In the genomic region with DNA sequence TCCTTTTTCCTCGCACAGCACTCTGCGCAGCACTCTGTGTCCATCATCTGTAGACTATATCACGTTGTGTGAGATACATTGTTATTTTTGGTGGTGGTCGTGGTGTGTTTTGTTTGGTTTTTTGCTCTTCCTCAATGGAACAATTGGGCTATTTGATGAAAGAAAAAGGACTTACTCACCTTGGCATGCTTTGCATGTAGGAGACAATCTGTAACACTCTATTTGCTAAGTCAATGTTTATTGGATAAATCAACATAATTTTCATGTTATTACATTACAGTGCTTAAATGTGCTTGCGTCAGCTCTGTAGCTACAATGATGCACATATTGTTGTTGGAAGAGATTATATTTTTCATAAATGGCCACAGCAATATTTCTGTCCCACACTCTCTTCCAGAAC, we compare ENCODE assay signal across 2 cellular contexts.
TF ChIP-seq lines count a peak whose summit lies in the region.

No MANE protein-coding gene starts in this region.

TF ChIP-seq in SK-N-SH, 30 proteins besides CTCF, POLR2A, EP300 and RAD21 (continued from another document):
- TF ChIP-seq, protein P1, sequence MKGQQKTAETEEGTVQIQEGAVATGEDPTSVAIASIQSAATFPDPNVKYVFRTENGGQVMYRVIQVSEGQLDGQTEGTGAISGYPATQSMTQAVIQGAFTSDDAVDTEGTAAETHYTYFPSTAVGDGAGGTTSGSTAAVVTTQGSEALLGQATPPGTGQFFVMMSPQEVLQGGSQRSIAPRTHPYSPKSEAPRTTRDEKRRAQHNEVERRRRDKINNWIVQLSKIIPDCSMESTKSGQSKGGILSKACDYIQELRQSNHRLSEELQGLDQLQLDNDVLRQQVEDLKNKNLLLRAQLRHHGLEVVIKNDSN (IDR thresholded peaks at IDR 0.05; ENCODE audit: borderline replicate concordance, low read depth): no peak
- TF ChIP-seq NFIC (IDR thresholded peaks at IDR 0.05; ENCODE audit: borderline replicate concordance) (no peak), JUND (IDR thresholded peaks at IDR 0.05) (no peak), TCF12 (IDR thresholded peaks at IDR 0.05) (no peak), GATA2 (CRISPR knock-in tag; IDR thresholded peaks at IDR 0.05) (no peak)
- TF ChIP-seq, protein P2, sequence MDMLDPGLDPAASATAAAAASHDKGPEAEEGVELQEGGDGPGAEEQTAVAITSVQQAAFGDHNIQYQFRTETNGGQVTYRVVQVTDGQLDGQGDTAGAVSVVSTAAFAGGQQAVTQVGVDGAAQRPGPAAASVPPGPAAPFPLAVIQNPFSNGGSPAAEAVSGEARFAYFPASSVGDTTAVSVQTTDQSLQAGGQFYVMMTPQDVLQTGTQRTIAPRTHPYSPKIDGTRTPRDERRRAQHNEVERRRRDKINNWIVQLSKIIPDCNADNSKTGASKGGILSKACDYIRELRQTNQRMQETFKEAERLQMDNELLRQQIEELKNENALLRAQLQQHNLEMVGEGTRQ (IDR thresholded peaks at IDR 0.05; ENCODE audit: borderline replicate concordance, low read depth, low read length): no peak
- TF ChIP-seq, protein P3, sequence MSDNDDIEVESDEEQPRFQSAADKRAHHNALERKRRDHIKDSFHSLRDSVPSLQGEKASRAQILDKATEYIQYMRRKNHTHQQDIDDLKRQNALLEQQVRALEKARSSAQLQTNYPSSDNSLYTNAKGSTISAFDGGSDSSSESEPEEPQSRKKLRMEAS (IDR thresholded peaks at IDR 0.05; ENCODE audit: low read depth): no peak
- TF ChIP-seq, protein P4, sequence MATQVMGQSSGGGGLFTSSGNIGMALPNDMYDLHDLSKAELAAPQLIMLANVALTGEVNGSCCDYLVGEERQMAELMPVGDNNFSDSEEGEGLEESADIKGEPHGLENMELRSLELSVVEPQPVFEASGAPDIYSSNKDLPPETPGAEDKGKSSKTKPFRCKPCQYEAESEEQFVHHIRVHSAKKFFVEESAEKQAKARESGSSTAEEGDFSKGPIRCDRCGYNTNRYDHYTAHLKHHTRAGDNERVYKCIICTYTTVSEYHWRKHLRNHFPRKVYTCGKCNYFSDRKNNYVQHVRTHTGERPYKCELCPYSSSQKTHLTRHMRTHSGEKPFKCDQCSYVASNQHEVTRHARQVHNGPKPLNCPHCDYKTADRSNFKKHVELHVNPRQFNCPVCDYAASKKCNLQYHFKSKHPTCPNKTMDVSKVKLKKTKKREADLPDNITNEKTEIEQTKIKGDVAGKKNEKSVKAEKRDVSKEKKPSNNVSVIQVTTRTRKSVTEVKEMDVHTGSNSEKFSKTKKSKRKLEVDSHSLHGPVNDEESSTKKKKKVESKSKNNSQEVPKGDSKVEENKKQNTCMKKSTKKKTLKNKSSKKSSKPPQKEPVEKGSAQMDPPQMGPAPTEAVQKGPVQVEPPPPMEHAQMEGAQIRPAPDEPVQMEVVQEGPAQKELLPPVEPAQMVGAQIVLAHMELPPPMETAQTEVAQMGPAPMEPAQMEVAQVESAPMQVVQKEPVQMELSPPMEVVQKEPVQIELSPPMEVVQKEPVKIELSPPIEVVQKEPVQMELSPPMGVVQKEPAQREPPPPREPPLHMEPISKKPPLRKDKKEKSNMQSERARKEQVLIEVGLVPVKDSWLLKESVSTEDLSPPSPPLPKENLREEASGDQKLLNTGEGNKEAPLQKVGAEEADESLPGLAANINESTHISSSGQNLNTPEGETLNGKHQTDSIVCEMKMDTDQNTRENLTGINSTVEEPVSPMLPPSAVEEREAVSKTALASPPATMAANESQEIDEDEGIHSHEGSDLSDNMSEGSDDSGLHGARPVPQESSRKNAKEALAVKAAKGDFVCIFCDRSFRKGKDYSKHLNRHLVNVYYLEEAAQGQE (IDR thresholded peaks at IDR 0.05; ENCODE audit: low read depth, low read length): no peak

TF ChIP-seq in SK-N-SH treated with all-trans-retinoic acid at 6 μM for 48 hours, 23 proteins besides CTCF, POLR2A, EP300 and RAD21 (continued from another document):
- TF ChIP-seq, protein P5, sequence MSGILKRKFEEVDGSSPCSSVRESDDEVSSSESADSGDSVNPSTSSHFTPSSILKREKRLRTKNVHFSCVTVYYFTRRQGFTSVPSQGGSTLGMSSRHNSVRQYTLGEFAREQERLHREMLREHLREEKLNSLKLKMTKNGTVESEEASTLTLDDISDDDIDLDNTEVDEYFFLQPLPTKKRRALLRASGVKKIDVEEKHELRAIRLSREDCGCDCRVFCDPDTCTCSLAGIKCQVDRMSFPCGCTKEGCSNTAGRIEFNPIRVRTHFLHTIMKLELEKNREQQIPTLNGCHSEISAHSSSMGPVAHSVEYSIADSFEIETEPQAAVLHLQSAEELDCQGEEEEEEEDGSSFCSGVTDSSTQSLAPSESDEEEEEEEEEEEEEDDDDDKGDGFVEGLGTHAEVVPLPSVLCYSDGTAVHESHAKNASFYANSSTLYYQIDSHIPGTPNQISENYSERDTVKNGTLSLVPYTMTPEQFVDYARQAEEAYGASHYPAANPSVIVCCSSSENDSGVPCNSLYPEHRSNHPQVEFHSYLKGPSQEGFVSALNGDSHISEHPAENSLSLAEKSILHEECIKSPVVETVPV (CRISPR knock-in tag; IDR thresholded peaks at IDR 0.05): no peak
- no peak for TF ChIP-seq ZFP30 (CRISPR knock-in tag; IDR thresholded peaks at IDR 0.05)
